21 cellular contexts compared by ENCODE assay signal in genomic region chr3:189300345-189300744, GRCh38.
"Had no signal": no experiment of that assay in that cellular context is flagged by ENCODE, and none has a peak within 500 bp of the region (broad histone marks: within the 10 kb centered on the region; RNA-seq: fewer than 3 reads in every experiment).

No MANE protein-coding gene starts in this region.

- H3K27ac Mint-ChIP-seq: natural killer cell; stimulated activated effector memory CD8-positive, alpha-beta T cell treated with anti-CD3 and anti-CD28 coated beads, Interleukin-12 subunit alpha, Interleukin-12 subunit beta, amount 100 ng/mL, for 72 hours had no signal

- H3K36me3 ChIP-seq: colonic mucosa, esophagus squamous epithelium, gastroesophageal sphincter, prostate gland, right lobe of liver, transverse colon had no signal

- H3K9ac ChIP-seq: parathyroid adenoma had no signal

- H3K27ac ChIP-seq: colonic mucosa, gastroesophageal sphincter, hepatocyte, parathyroid adenoma, prostate gland, right lobe of liver, testis, transverse colon had no signal

- H3K4me3 Mint-ChIP-seq: natural killer cell; stimulated activated effector memory CD8-positive, alpha-beta T cell treated with anti-CD3 and anti-CD28 coated beads, Interleukin-12 subunit alpha, Interleukin-12 subunit beta, amount 100 ng/mL, for 72 hours had no signal

- H3K36me3 Mint-ChIP-seq: natural killer cell; stimulated activated effector memory CD8-positive, alpha-beta T cell treated with anti-CD3 and anti-CD28 coated beads, Interleukin-12 subunit alpha, Interleukin-12 subunit beta, amount 100 ng/mL, for 72 hours had no signal

- DNase-seq: colonic mucosa; dermis blood vessel endothelial cell; esophagus squamous epithelium; foreskin fibroblast; left colon; left ventricle myocardium superior; mucosa of descending colon; natural killer cell; occipital lobe; retina; right lobe of liver; stimulated activated CD4-positive, alpha-beta T cell treated with anti-CD3 and anti-CD28 coated beads, Interleukin-4, amount 100 ng/mL, for 1 hour; stimulated activated CD8-positive, alpha-beta memory T cell treated with anti-CD3 and anti-CD28 coated beads, Interleukin-4, amount 100 ng/mL, for 48 hours; stimulated activated naive CD8-positive, alpha-beta T cell treated with anti-CD3 and anti-CD28 coated beads, Interleukin-15, Interleukin-2, amounts not matched to agents 100 U/mL and 50 U/mL, for 24 hours; testis; transverse colon had no signal

- H3K27me3 ChIP-seq: colonic mucosa, esophagus squamous epithelium, gastroesophageal sphincter, hepatocyte, right lobe of liver, testis, transverse colon had no signal

- H3K4me3 ChIP-seq: colonic mucosa, esophagus squamous epithelium, gastroesophageal sphincter, hepatocyte, mucosa of descending colon, prostate gland, right lobe of liver, testis, transverse colon had no signal

- H3K4me1 ChIP-seq: parathyroid adenoma, prostate gland, right lobe of liver, testis had no signal

- H3K4me1 Mint-ChIP-seq: natural killer cell had no signal

- ATAC-seq: gastroesophageal sphincter; left colon; left ventricle myocardium superior; mucosa of descending colon; natural killer cell; right lobe of liver; stimulated activated effector memory CD8-positive, alpha-beta T cell treated with anti-CD3 and anti-CD28 coated beads, Interleukin-12 subunit alpha, Interleukin-12 subunit beta, amount 100 ng/mL, for 72 hours; stimulated activated naive CD8-positive, alpha-beta T cell treated with anti-CD3 and anti-CD28 coated beads, Interleukin-15, Interleukin-2, amounts not matched to agents 100 U/mL and 50 U/mL, for 24 hours had no signal

- H3K9me3 Mint-ChIP-seq: natural killer cell; stimulated activated effector memory CD8-positive, alpha-beta T cell treated with anti-CD3 and anti-CD28 coated beads, Interleukin-12 subunit alpha, Interleukin-12 subunit beta, amount 100 ng/mL, for 72 hours had no signal

- H3K9me3 ChIP-seq: colonic mucosa, esophagus squamous epithelium, gastroesophageal sphincter, mucosa of descending colon, prostate gland, right lobe of liver, testis, transverse colon had no signal
